Comparison of ENCODE assay signal across 39 cellular contexts in genomic region chr12:60465060-60465459, GRCh38.
"Had no signal": no experiment of that assay in that cellular context is flagged by ENCODE, and none has a peak within 500 bp of the region (broad histone marks: within the 10 kb centered on the region; RNA-seq: fewer than 3 reads in every experiment).

No MANE protein-coding gene starts in this region.

- H3K27me3 Mint-ChIP-seq: activated naive CD4-positive, alpha-beta T cell treated with anti-CD3 and anti-CD28 coated beads, Interleukin-2, amount 10 ng/mL, durations not matched to agents 7 days and 5 days; activated naive CD4-positive, alpha-beta T cell treated with anti-CD3 and anti-CD28 coated beads, Interleukin-2, amount 50 U/mL, for 24 hours; activated naive CD8-positive, alpha-beta T cell; activated naive CD8-positive, alpha-beta T cell treated with anti-CD3 and anti-CD28 coated beads for 36 hours; activated naive CD8-positive, alpha-beta T cell treated with anti-CD3 and anti-CD28 coated beads, Interleukin-2, amount 10 ng/mL, durations not matched to agents 7 days and 5 days; activated naive CD8-positive, alpha-beta T cell treated with anti-CD3 and anti-CD28 coated beads, Interleukin-2, amount 50 U/mL, for 24 hours; activated T-cell treated with anti-CD3 and anti-CD28 coated beads, Interleukin-2, amount 50 U/mL, for 24 hours; activated T-helper 17 cell treated with anti-CD3 and anti-CD28 coated beads, Interleukin-2, amount 50 U/mL, for 72 hours; brain; central memory CD8-positive, alpha-beta T cell had no signal

- H3K27ac Mint-ChIP-seq: activated naive CD4-positive, alpha-beta T cell treated with anti-CD3 and anti-CD28 coated beads for 36 hours; activated naive CD4-positive, alpha-beta T cell treated with anti-CD3 and anti-CD28 coated beads, Interleukin-2, amount 10 ng/mL, durations not matched to agents 7 days and 5 days; activated naive CD4-positive, alpha-beta T cell treated with anti-CD3 and anti-CD28 coated beads, Interleukin-2, amount 50 U/mL, for 24 hours; activated naive CD4-positive, alpha-beta T cell treated with anti-CD3 and anti-CD28 coated beads, Interleukin-2, amount 50 U/mL, for 72 hours; activated naive CD8-positive, alpha-beta T cell; activated naive CD8-positive, alpha-beta T cell treated with anti-CD3 and anti-CD28 coated beads for 36 hours; activated naive CD8-positive, alpha-beta T cell treated with anti-CD3 and anti-CD28 coated beads, Interleukin-2, amount 10 ng/mL, durations not matched to agents 7 days and 5 days; activated naive CD8-positive, alpha-beta T cell treated with anti-CD3 and anti-CD28 coated beads, Interleukin-2, amount 50 U/mL, for 24 hours; activated T-cell treated with anti-CD3 and anti-CD28 coated beads, Interleukin-2, amount 50 U/mL, for 24 hours; activated T-cell treated with anti-CD3 and anti-CD28 coated beads, Interleukin-2, amount 50 U/mL, for 72 hours; activated T-helper 1 cell treated with anti-CD3 and anti-CD28 coated beads, Interleukin-12 subunit alpha, Interleukin-12 subunit beta, Interleukin-2, Interleukin-4 antibody, amounts not matched to agents 30 ng/mL and 10 ng/mL and 1 ng/mL, durations not matched to agents 14 hours and 24 hours and 36 hours; activated T-helper 17 cell treated with anti-CD3 and anti-CD28 coated beads, Interleukin-2, amount 50 U/mL, for 72 hours; activated T-helper 2 cell treated with anti-CD3 and anti-CD28 coated beads, Interferon-gamma antibody, Interleukin-2, Interleukin-4, amounts not matched to agents 10 μg/mL and 5 μg/mL and 100 μg/mL, durations not matched to agents 14 hours and 24 hours and 36 hours; brain had no signal

- H3K4me1 ChIP-seq: adrenal gland, ascending aorta, body of pancreas, breast epithelium had no signal

- H3K27me3 ChIP-seq: adrenal gland, ascending aorta, body of pancreas, brain microvascular endothelial cell, breast epithelium, cardiac muscle cell had no signal

- H3K9me3 Mint-ChIP-seq: activated naive CD4-positive, alpha-beta T cell treated with anti-CD3 and anti-CD28 coated beads, Interleukin-2, amount 10 ng/mL, durations not matched to agents 7 days and 5 days; activated naive CD4-positive, alpha-beta T cell treated with anti-CD3 and anti-CD28 coated beads, Interleukin-2, amount 50 U/mL, for 24 hours; activated naive CD4-positive, alpha-beta T cell treated with anti-CD3 and anti-CD28 coated beads, Interleukin-2, amount 50 U/mL, for 72 hours; activated naive CD8-positive, alpha-beta T cell treated with anti-CD3 and anti-CD28 coated beads for 36 hours; activated naive CD8-positive, alpha-beta T cell treated with anti-CD3 and anti-CD28 coated beads, Interleukin-2, amount 10 ng/mL, durations not matched to agents 7 days and 5 days; activated naive CD8-positive, alpha-beta T cell treated with anti-CD3 and anti-CD28 coated beads, Interleukin-2, amount 50 U/mL, for 24 hours; activated T-helper 1 cell treated with anti-CD3 and anti-CD28 coated beads, Interleukin-12 subunit alpha, Interleukin-12 subunit beta, Interleukin-2, Interleukin-4 antibody, amounts not matched to agents 30 ng/mL and 10 ng/mL and 1 ng/mL, durations not matched to agents 14 hours and 24 hours and 36 hours; brain had no signal

- H3K4me1 Mint-ChIP-seq: activated naive CD4-positive, alpha-beta T cell treated with anti-CD3 and anti-CD28 coated beads, Interleukin-2, amount 10 ng/mL, durations not matched to agents 7 days and 5 days; activated naive CD4-positive, alpha-beta T cell treated with anti-CD3 and anti-CD28 coated beads, Interleukin-2, amount 50 U/mL, for 24 hours; activated naive CD8-positive, alpha-beta T cell treated with anti-CD3 and anti-CD28 coated beads for 36 hours; activated naive CD8-positive, alpha-beta T cell treated with anti-CD3 and anti-CD28 coated beads, Interleukin-2, amount 10 ng/mL, durations not matched to agents 7 days and 5 days; activated naive CD8-positive, alpha-beta T cell treated with anti-CD3 and anti-CD28 coated beads, Interleukin-2, amount 50 U/mL, for 24 hours; activated T-helper 17 cell treated with anti-CD3 and anti-CD28 coated beads, Interleukin-2, amount 50 U/mL, for 72 hours; brain; central memory CD8-positive, alpha-beta T cell had no signal

- H3K27ac ChIP-seq: adrenal gland, ascending aorta, body of pancreas, brain microvascular endothelial cell, breast epithelium, cardiac muscle cell had no signal

- H3K4me3 Mint-ChIP-seq: activated naive CD4-positive, alpha-beta T cell treated with anti-CD3 and anti-CD28 coated beads for 36 hours; activated naive CD4-positive, alpha-beta T cell treated with anti-CD3 and anti-CD28 coated beads, Interleukin-2, amount 10 ng/mL, durations not matched to agents 7 days and 5 days; activated naive CD4-positive, alpha-beta T cell treated with anti-CD3 and anti-CD28 coated beads, Interleukin-2, amount 50 U/mL, for 24 hours; activated naive CD8-positive, alpha-beta T cell; activated naive CD8-positive, alpha-beta T cell treated with anti-CD3 and anti-CD28 coated beads for 36 hours; activated naive CD8-positive, alpha-beta T cell treated with anti-CD3 and anti-CD28 coated beads, Interleukin-2, amount 10 ng/mL, durations not matched to agents 7 days and 5 days; activated naive CD8-positive, alpha-beta T cell treated with anti-CD3 and anti-CD28 coated beads, Interleukin-2, amount 50 U/mL, for 24 hours; activated T-cell treated with anti-CD3 and anti-CD28 coated beads, Interleukin-2, amount 50 U/mL, for 24 hours; activated T-cell treated with anti-CD3 and anti-CD28 coated beads, Interleukin-2, amount 50 U/mL, for 4 hours; activated T-cell treated with anti-CD3 and anti-CD28 coated beads, Interleukin-2, amount 50 U/mL, for 72 hours; activated T-helper 1 cell treated with anti-CD3 and anti-CD28 coated beads, Interleukin-12 subunit alpha, Interleukin-12 subunit beta, Interleukin-2, Interleukin-4 antibody, amounts not matched to agents 30 ng/mL and 10 ng/mL and 1 ng/mL, durations not matched to agents 14 hours and 24 hours and 36 hours; activated T-helper 17 cell treated with anti-CD3 and anti-CD28 coated beads, Interleukin-2, amount 50 U/mL, for 72 hours; brain; central memory CD8-positive, alpha-beta T cell had no signal

- ATAC-seq: activated naive CD4-positive, alpha-beta T cell treated with anti-CD3 and anti-CD28 coated beads, Interleukin-2, amount 50 U/mL, for 72 hours; activated naive CD8-positive, alpha-beta T cell treated with anti-CD3 and anti-CD28 coated beads, Interleukin-2, amount 50 U/mL, for 24 hours; activated T-cell treated with anti-CD3 and anti-CD28 coated beads, Interleukin-2, amount 50 U/mL, for 4 hours; activated T-cell treated with anti-CD3 and anti-CD28 coated beads, Interleukin-2, amount 50 U/mL, for 72 hours; activated T-helper 17 cell treated with anti-CD3 and anti-CD28 coated beads, Interleukin-2, amount 50 U/mL, for 72 hours; body of pancreas had no signal

- H3K4me3 ChIP-seq: adrenal gland, ascending aorta, body of pancreas, breast epithelium, cardiac muscle cell had no signal

- H3K36me3 ChIP-seq: adrenal gland, ascending aorta, brain microvascular endothelial cell, breast epithelium, cardiac muscle cell had no signal

- H3K9me3 ChIP-seq: adrenal gland, ascending aorta, body of pancreas, breast epithelium had no signal

- DNase-seq: activated effector memory CD4-positive, alpha-beta T cell treated with Interleukin-2 at 50 U/mL for 16 hours; activated gamma-delta T cell; activated gamma-delta T cell treated with Interleukin-2 at 50 U/mL for 16 hours; activated naive CD4-positive, alpha-beta T cell; activated naive CD4-positive, alpha-beta T cell treated with anti-CD3 and anti-CD28 coated beads for 36 hours; activated naive CD4-positive, alpha-beta T cell treated with anti-CD3 and anti-CD28 coated beads, Interleukin-2, amount 10 ng/mL, durations not matched to agents 7 days and 5 days; activated naive CD4-positive, alpha-beta T cell treated with anti-CD3 and anti-CD28 coated beads, Interleukin-2, amount 50 U/mL, for 16 hours; activated naive CD4-positive, alpha-beta T cell treated with Interleukin-2 at 50 U/mL for 16 hours; activated naive CD8-positive, alpha-beta T cell treated with anti-CD3 and anti-CD28 coated beads for 36 hours; activated naive CD8-positive, alpha-beta T cell treated with anti-CD3 and anti-CD28 coated beads, Interleukin-2, amount 10 ng/mL, durations not matched to agents 7 days and 5 days; activated naive CD8-positive, alpha-beta T cell treated with anti-CD3 and anti-CD28 coated beads, Interleukin-2, amount 50 U/mL, for 24 hours; activated T-cell treated with anti-CD3 and anti-CD28 coated beads, Interleukin-2, amount 50 U/mL, for 1 hour; activated T-cell treated with anti-CD3 and anti-CD28 coated beads, Interleukin-2, amount 50 U/mL, for 24 hours; activated T-cell treated with anti-CD3 and anti-CD28 coated beads, Interleukin-2, amount 50 U/mL, for 4 hours; activated T-cell treated with anti-CD3 and anti-CD28 coated beads, Interleukin-2, amount 50 U/mL, for 48 hours; activated T-cell treated with anti-CD3 and anti-CD28 coated beads, Interleukin-2, amount 50 U/mL, for 72 hours; adrenal gland; amniotic stem cell; amygdala; anterior cingulate cortex; aorta; body of pancreas; brain microvascular endothelial cell; caudate nucleus; central memory CD4-positive, alpha-beta T cell; cerebellar nuclear complex had no signal

- FAIRE-seq: astrocyte, bronchial epithelial cell had no signal
